Comparison of ENCODE assay signal across 22 cellular contexts in genomic region chr4:171157462-171158082, GRCh38.
"Had no signal": no experiment of that assay in that cellular context is flagged by ENCODE, and none has a peak within 500 bp of the region (broad histone marks: within the 10 kb centered on the region; RNA-seq: fewer than 3 reads in every experiment).

No MANE protein-coding gene starts in this region.

- H3K27ac ChIP-seq: brain microvascular endothelial cell, cardiac muscle cell had no signal

- H3K27me3 ChIP-seq: brain microvascular endothelial cell, cardiac muscle cell had no signal

- ATAC-seq: activated T-helper 17 cell treated with anti-CD3 and anti-CD28 coated beads, Interleukin-2, amount 50 U/mL, for 72 hours; PC-3; T-helper 17 cell had no signal

- DNase-seq: activated CD4-positive, alpha-beta memory T cell treated with anti-CD3 and anti-CD28 coated beads, Interleukin-2, amount 10 ng/mL, durations not matched to agents 7 days and 5 days; activated CD4-positive, alpha-beta T cell treated with anti-CD3 and anti-CD28 coated beads, Interleukin-2, amount 10 ng/mL, durations not matched to agents 7 days and 5 days; activated CD4-positive, CD25-positive, alpha-beta regulatory T cell; activated gamma-delta T cell; activated naive CD4-positive, alpha-beta T cell treated with anti-CD3 and anti-CD28 coated beads for 36 hours; activated T-cell treated with anti-CD3 and anti-CD28 coated beads for 4 hours; activated T-cell treated with anti-CD3 and anti-CD28 coated beads, Interleukin-2, amount 50 U/mL, for 48 hours; amygdala; brain microvascular endothelial cell; Karpas-422; MM.1S; NCI-H1105; NCI-H1436; NCI-H1694 treated with DMSO at 0.1 percent for 48 hours; NCI-H2029 treated with DMSO at 0.1 percent for 48 hours; NCI-H510A treated with DMSO at 0.1 percent for 48 hours; PC-3; SHP77 treated with DMSO at 0.1 percent for 48 hours; T-helper 17 cell; T-helper 9 cell had no signal

- H3K36me3 ChIP-seq: brain microvascular endothelial cell, cardiac muscle cell had no signal

- H3K4me3 ChIP-seq: cardiac muscle cell had no signal
